ENCODE assay signal across 11 cellular contexts in genomic region chr6:81614292-81614691, GRCh38.
DNase-seq lines count a peak whose midpoint lies in the region; ATAC-seq and TF ChIP-seq lines count a peak whose summit lies in the region.
"Had no signal": no experiment of that assay in that cellular context is flagged by ENCODE, and none has a peak within 500 bp of the region (broad histone marks: within the 10 kb centered on the region; RNA-seq: fewer than 3 reads in every experiment).

No MANE protein-coding gene starts in this region.

- DNase-seq in Daoy (ENCODE audit: low read depth) (peak; percentile 67), NCI-H146 (lab: John Stamatoyannopoulos, UW) (peak; percentile 88), WTC11 (ENCODE audit: low spot score) (no peak), mucosa of descending colon (peak in 2 of 3 donors; percentile 46 to 64)
- DNase-seq in activated CD4-positive, CD25-positive, alpha-beta regulatory T cell (lab: John Stamatoyannopoulos, UW) = no peak
- DNase-seq: activated T-cell treated with anti-CD3 and anti-CD28 coated beads for 4 hours, right lobe of liver had no signal

- H3K4me3 ChIP-seq in mucosa of descending colon = no peak overlapping the region
- H3K4me3 ChIP-seq: K562, right lobe of liver had no signal

- ATAC-seq in WTC11 (peak; percentile 52; the same call in 1 of the 2 replicates), mucosa of descending colon (peak; percentile 100), HG03196 (IDR thresholded peaks at IDR 0.05; ENCODE audit: unreplicated experiment) (no peak), HG02884 (IDR thresholded peaks at IDR 0.05; ENCODE audit: unreplicated experiment) (no peak), GM18870 (IDR thresholded peaks at IDR 0.05; ENCODE audit: unreplicated experiment) (no peak)
- ATAC-seq: K562 had no signal

- no peaks in the 10 kb centered on the region for H3K27me3 Mint-ChIP-seq in WTC11 (ENCODE audit: low read depth)

- H3K9me3 Mint-ChIP-seq in WTC11 = no peaks in the 10 kb centered on the region

- peaks cover 3% of the 10 kb centered on the region for H3K4me1 ChIP-seq in mucosa of descending colon (ENCODE audit: low read depth)
- H3K4me1 ChIP-seq: right lobe of liver had no signal

- H3K4me1 Mint-ChIP-seq in WTC11 = peaks cover 10% of the 10 kb centered on the region

- intact Hi-C loops in mucosa of descending colon (cut with DNase I, micrococcal nuclease) = no loop called here

- no peak for TF ChIP-seq CTCF in WTC11 (IDR thresholded peaks at IDR 0.05)
- no peak for TF ChIP-seq CTCF in mucosa of descending colon (IDR thresholded peaks at IDR 0.05)

- no peaks in the 10 kb centered on the region for H3K9me3 ChIP-seq in mucosa of descending colon
- H3K9me3 ChIP-seq: right lobe of liver had no signal

- POLR2A ChIA-PET in WTC11 (lab: Charles Lee) = no interaction called here

- H3K36me3 Mint-ChIP-seq in WTC11 = no peaks in the 10 kb centered on the region

- CTCF ChIA-PET in WTC11 (lab: Charles Lee) = no interaction called here

- peak overlapping the region; percentile 3; the same call in 1 of the 2 replicates for H3K27ac Mint-ChIP-seq in WTC11

- no peak overlapping the region for H3K4me3 Mint-ChIP-seq in WTC11

- H3K36me3 ChIP-seq in mucosa of descending colon (ENCODE audit: low read depth) = no peaks in the 10 kb centered on the region
- H3K36me3 ChIP-seq: right lobe of liver had no signal

TF ChIP-seq in WTC11, 78 proteins besides CTCF, POLR2A, EP300 and RAD21:
- TF ChIP-seq FOXK1 (CRISPR knock-in tag; IDR thresholded peaks at IDR 0.05) = no peak
- no peak for TF ChIP-seq ETV6 (CRISPR knock-in tag; IDR thresholded peaks at IDR 0.05)
- TF ChIP-seq, protein P1, sequence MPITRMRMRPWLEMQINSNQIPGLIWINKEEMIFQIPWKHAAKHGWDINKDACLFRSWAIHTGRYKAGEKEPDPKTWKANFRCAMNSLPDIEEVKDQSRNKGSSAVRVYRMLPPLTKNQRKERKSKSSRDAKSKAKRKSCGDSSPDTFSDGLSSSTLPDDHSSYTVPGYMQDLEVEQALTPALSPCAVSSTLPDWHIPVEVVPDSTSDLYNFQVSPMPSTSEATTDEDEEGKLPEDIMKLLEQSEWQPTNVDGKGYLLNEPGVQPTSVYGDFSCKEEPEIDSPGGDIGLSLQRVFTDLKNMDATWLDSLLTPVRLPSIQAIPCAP (CRISPR knock-in tag; IDR thresholded peaks at IDR 0.05) = no peak
- TF ChIP-seq, protein P2, sequence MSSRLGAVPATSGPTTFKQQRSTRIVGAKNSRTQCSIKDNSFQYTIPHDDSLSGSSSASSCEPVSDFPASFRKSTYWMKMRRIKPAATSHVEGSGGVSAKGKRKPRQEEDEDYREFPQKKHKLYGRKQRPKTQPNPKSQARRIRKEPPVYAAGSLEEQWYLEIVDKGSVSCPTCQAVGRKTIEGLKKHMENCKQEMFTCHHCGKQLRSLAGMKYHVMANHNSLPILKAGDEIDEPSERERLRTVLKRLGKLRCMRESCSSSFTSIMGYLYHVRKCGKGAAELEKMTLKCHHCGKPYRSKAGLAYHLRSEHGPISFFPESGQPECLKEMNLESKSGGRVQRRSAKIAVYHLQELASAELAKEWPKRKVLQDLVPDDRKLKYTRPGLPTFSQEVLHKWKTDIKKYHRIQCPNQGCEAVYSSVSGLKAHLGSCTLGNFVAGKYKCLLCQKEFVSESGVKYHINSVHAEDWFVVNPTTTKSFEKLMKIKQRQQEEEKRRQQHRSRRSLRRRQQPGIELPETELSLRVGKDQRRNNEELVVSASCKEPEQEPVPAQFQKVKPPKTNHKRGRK (CRISPR knock-in tag; IDR thresholded peaks at IDR 0.05; ENCODE audit: borderline replicate concordance) = no peak

Comparison
In these comparisons a context has a peak if more than half of its experiments do, and no peak if none do; other contexts are left out.
1. DNase-seq: peak in Daoy (single experiment), NCI-H146 (single experiment) and mucosa of descending colon (2 of 3); none in WTC11 (single experiment) and activated CD4-positive, CD25-positive, alpha-beta regulatory T cell (0 of 4).
2. ATAC-seq: peak in WTC11 (single experiment) and mucosa of descending colon (single experiment); none in HG03196 (single experiment), HG02884 (single experiment) and GM18870 (single experiment).